In genomic region chr2:26691881-26692813, GRCh38 we compare ENCODE assay signal across 8 cellular contexts. TPM values are rescaled to one million over a fixed set of nuclear protein-coding genes. Genes with fewer than 3 reads are reported as not detected.
DNase-seq lines count a peak whose midpoint lies in the region; ATAC-seq and TF ChIP-seq lines count a peak whose summit lies in the region.

KCNK3 (plus strand) TSS chr2:26692722; CDS start chr2:26692876, 154 bp downstream.

- peak; percentile 85 to 86 for ATAC-seq in lower lobe of right lung

- H3K27me3 Mint-ChIP-seq in CD4-positive, alpha-beta memory T cell = peaks cover 49 to 56% of the 10 kb centered on the region in 2 donors
- H3K27me3 Mint-ChIP-seq in activated CD4-positive, alpha-beta T cell treated with anti-CD3 and anti-CD28 coated beads, Interleukin-2, amount 10 ng/mL, durations not matched to agents 24 days and 14 days = peaks cover 59% of the 10 kb centered on the region

- no peaks in the 10 kb centered on the region for H3K9me3 ChIP-seq in CD4-positive, alpha-beta memory T cell (ENCODE audit: control insufficient read depth in 1 of 2, low read length in 2 of 2)
- no peaks in the 10 kb centered on the region for H3K9me3 ChIP-seq in lower lobe of right lung
- H3K9me3 ChIP-seq in SJCRH30 (replicated peaks) = no peaks in the 10 kb centered on the region

- H3K27ac ChIP-seq in CD4-positive, alpha-beta memory T cell (ENCODE audit: low read depth, low read length) = no peak within 1 kb of the TSS
- H3K27ac ChIP-seq in lower lobe of right lung (peak within 1 kb of the TSS; percentile 71), SJCRH30 (no peak within 1 kb of the TSS)

- H3K4me3 Mint-ChIP-seq in CD4-positive, alpha-beta memory T cell = peak within 1 kb of the TSS in 5 of 8 donors; percentile 40 to 73 (median 68)
- no peak within 1 kb of the TSS for H3K4me3 Mint-ChIP-seq in activated CD4-positive, alpha-beta T cell treated with anti-CD3 and anti-CD28 coated beads, Interleukin-2, amount 10 ng/mL, durations not matched to agents 24 days and 14 days

- TF ChIP-seq CTCF in lower lobe of right lung (IDR thresholded peaks at IDR 0.05) = no peak

- no peaks in the 10 kb centered on the region for H3K4me1 ChIP-seq in CD4-positive, alpha-beta memory T cell (ENCODE audit: insufficient read depth, low read length)
- H3K4me1 ChIP-seq in lower lobe of right lung (peaks cover 13% of the 10 kb centered on the region), SJCRH30 (no peaks in the 10 kb centered on the region)

- H3K4me3 ChIP-seq in CD4-positive, alpha-beta memory T cell (ENCODE audit: low read length in 2 of 2) = no peak within 1 kb of the TSS
- peak within 1 kb of the TSS; percentile 44 for H3K4me3 ChIP-seq in lower lobe of right lung
- no peak within 1 kb of the TSS for H3K4me3 ChIP-seq in SJCRH30

- H3K9me3 Mint-ChIP-seq in CD4-positive, alpha-beta memory T cell = peaks cover 0 to 3% (median 0%) of the 10 kb centered on the region in 8 donors
- H3K9me3 Mint-ChIP-seq in activated CD4-positive, alpha-beta T cell treated with anti-CD3 and anti-CD28 coated beads, Interleukin-2, amount 10 ng/mL, durations not matched to agents 24 days and 14 days = no peaks in the 10 kb centered on the region

- POLR2A ChIA-PET in CD4-positive, alpha-beta memory T cell (lab: Charles Lee; ENCODE audit: partially characterized antibody) = interaction anchor here (0.5 kb wide), 1 partner anchor 104 kb away, joined by 3 read pairs; no protein-coding TSS in a partner anchor

- no peak within 1 kb of the TSS for H3K27ac Mint-ChIP-seq in CD4-positive, alpha-beta memory T cell
- no peak within 1 kb of the TSS for H3K27ac Mint-ChIP-seq in activated CD4-positive, alpha-beta T cell treated with anti-CD3 and anti-CD28 coated beads, Interleukin-2, amount 10 ng/mL, durations not matched to agents 24 days and 14 days

- H3K36me3 ChIP-seq in CD4-positive, alpha-beta memory T cell (ENCODE audit: insufficient read depth, low read length) = no peaks in the 10 kb centered on the region
- H3K36me3 ChIP-seq in lower lobe of right lung = no peaks in the 10 kb centered on the region
- no peaks in the 10 kb centered on the region for H3K36me3 ChIP-seq in SJCRH30

- peaks cover 5 to 10% (median 6%) of the 10 kb centered on the region in 4 donors for H3K4me1 Mint-ChIP-seq in CD4-positive, alpha-beta memory T cell
- H3K4me1 Mint-ChIP-seq in activated CD4-positive, alpha-beta T cell treated with anti-CD3 and anti-CD28 coated beads, Interleukin-2, amount 10 ng/mL, durations not matched to agents 24 days and 14 days = no peaks in the 10 kb centered on the region

- intact Hi-C loops in CD4-positive, alpha-beta memory T cell (cut with micrococcal nuclease) = no loop called here
- intact Hi-C loops in activated CD4-positive, alpha-beta T cell treated with anti-CD3 and anti-CD28 coated beads, Interleukin-2, amount 10 ng/mL, durations not matched to agents 24 days and 14 days (cut with micrococcal nuclease) = loop anchor here (2.0 kb wide), 1 partner anchor 71 kb away; no protein-coding TSS in a partner anchor
- intact Hi-C loops in lower lobe of right lung (cut with DNase I) = no loop called here

- peaks cover 0 to 6% of the 10 kb centered on the region in 2 donors for H3K36me3 Mint-ChIP-seq in CD4-positive, alpha-beta memory T cell
- H3K36me3 Mint-ChIP-seq in activated CD4-positive, alpha-beta T cell treated with anti-CD3 and anti-CD28 coated beads, Interleukin-2, amount 10 ng/mL, durations not matched to agents 24 days and 14 days (ENCODE audit: low read depth) = no peaks in the 10 kb centered on the region

- CTCF ChIA-PET in CD4-positive, alpha-beta memory T cell (lab: Charles Lee; ENCODE audit: partially characterized antibody) = no interaction called here

- H3K27me3 ChIP-seq in CD4-positive, alpha-beta memory T cell (ENCODE audit: insufficient read depth, low read length) = peaks cover 13% of the 10 kb centered on the region
- H3K27me3 ChIP-seq in lower lobe of right lung (ENCODE audit: low read depth) = peaks cover 49% of the 10 kb centered on the region
- H3K27me3 ChIP-seq in SJCRH30 = peaks cover 34% of the 10 kb centered on the region

- peak in 4 of 5 donors; percentile 11 to 42 (median 34) for DNase-seq in CD4-positive, alpha-beta memory T cell
- DNase-seq in NCI-H1417 (lab: John Stamatoyannopoulos, UW) = peak; percentile 71 to 87 (median 83)
- peak; percentile 86 for DNase-seq in activated CD4-positive, alpha-beta T cell treated with anti-CD3 and anti-CD28 coated beads, Interleukin-2, amount 10 ng/mL, durations not matched to agents 24 days and 14 days
- DNase-seq in dermis blood vessel endothelial cell = peak; percentile 60
- peak; percentile 68 for DNase-seq in lower lobe of right lung
- DNase-seq in stimulated activated CD8-positive, alpha-beta memory T cell treated with anti-CD3 and anti-CD28 coated beads, Interleukin-15, amount 100 ng/mL, for 24 hours (ENCODE audit: low read depth) = peak; percentile 11
- DNase-seq in SKM-1 (lab: John Stamatoyannopoulos, UW; ENCODE audit: unreplicated experiment) = no peak
- no peak for DNase-seq in SJCRH30

RNA-seq across cellular contexts. Expression of gene KCNK3, which starts in this region (rescaled TPM):
- not detected for total RNA-seq in CD4-positive, alpha-beta memory T cell
- polyA plus RNA-seq in CD4-positive, alpha-beta memory T cell = not detected
- not detected in 2 replicates for total RNA-seq in activated CD4-positive, alpha-beta T cell treated with anti-CD3 and anti-CD28 coated beads, Interleukin-2, amount 10 ng/mL, durations not matched to agents 24 days and 14 days
- total RNA-seq in dermis blood vessel endothelial cell = under 0.01 and 0.05 TPM in 2 replicates
- total RNA-seq in lower lobe of right lung = 26.8 TPM
- 0.02 and 0.08 TPM in 2 replicates for total RNA-seq in SJCRH30 (2014; rRNA removed; shearing (Covaris generic))

Comparison
In these comparisons a context has a peak if more than half of its experiments do, and no peak if none do; other contexts are left out.
1. RNA of gene KCNK3 (total RNA-seq): 26.8 TPM in lower lobe of right lung (single experiment); 0.02 to 0.08 TPM in SJCRH30, not detected in CD4-positive, alpha-beta memory T cell, not detected in activated CD4-positive, alpha-beta T cell treated with anti-CD3 and anti-CD28 coated beads, Interleukin-2, amount 10 ng/mL, durations not matched to agents 24 days and 14 days and under 0.01 to 0.05 TPM in dermis blood vessel endothelial cell; every median in the first group is over 10 times any median in the second.
2. Peak in DNase-seq in CD4-positive, alpha-beta memory T cell; RNA of the gene not detected or under 1 TPM.
3. Peak in DNase-seq in activated CD4-positive, alpha-beta T cell treated with anti-CD3 and anti-CD28 coated beads, Interleukin-2, amount 10 ng/mL, durations not matched to agents 24 days and 14 days; RNA of the gene not detected or under 1 TPM.
4. Peak in DNase-seq in dermis blood vessel endothelial cell; RNA of the gene not detected or under 1 TPM.
5. DNase-seq: peak in NCI-H1417 (3 of 3), lower lobe of right lung (single experiment) and stimulated activated CD8-positive, alpha-beta memory T cell treated with anti-CD3 and anti-CD28 coated beads, Interleukin-15, amount 100 ng/mL, for 24 hours (single experiment); none in SKM-1 (single experiment) and SJCRH30 (0 of 2).